In genomic region chr5:138539791-138540190, GRCh38 we compare ENCODE assay signal across 20 cellular contexts. TPM values are rescaled to one million over a fixed set of nuclear protein-coding genes. Genes with fewer than 3 reads are reported as not detected.
A peak's percentile ranks its signal among the peaks of the same experiment; 100 is the strongest.
DNase-seq lines count a peak whose midpoint lies in the region; ATAC-seq, FAIRE-seq and TF ChIP-seq lines count a peak whose summit lies in the region.
"Had no signal": no experiment of that assay in that cellular context is flagged by ENCODE, and none has a peak within 500 bp of the region (broad histone marks: within the 10 kb centered on the region; RNA-seq: fewer than 3 reads in every experiment).

No MANE protein-coding gene starts in this region.

- peak overlapping the region in 2 of 4 donors; percentile 38 to 98 for H3K4me3 Mint-ChIP-seq in CD4-positive, CD25-positive, alpha-beta regulatory T cell
- H3K4me3 Mint-ChIP-seq in T-cell: peak overlapping the region in 1 of 3 donors; percentile 94

- no peaks in the 10 kb centered on the region for H3K9me3 Mint-ChIP-seq in CD4-positive, CD25-positive, alpha-beta regulatory T cell
- no peaks in the 10 kb centered on the region for H3K9me3 Mint-ChIP-seq in T-cell
- H3K9me3 Mint-ChIP-seq: central memory CD8-positive, alpha-beta T cell; IgD-negative memory B cell had no signal

- H3K36me3 ChIP-seq in CD4-positive, CD25-positive, alpha-beta regulatory T cell (ENCODE audit: control insufficient read depth, insufficient read depth, low read length): peaks cover 6% of the 10 kb centered on the region
- H3K36me3 ChIP-seq in Karpas-422 (ENCODE audit: insufficient read depth, low read length) (peaks cover 41% of the 10 kb centered on the region), GM12878 (ENCODE audit: control insufficient read depth in 2 of 2, insufficient read depth in 2 of 2, low read length in 1 of 2) (peaks cover 1 to 4% of the 10 kb centered on the region in 2 experiments; a peak in 3 of 4 replicates), neutrophil (peaks cover 7% of the 10 kb centered on the region), ovary (no peaks in the 10 kb centered on the region)

- FAIRE-seq in GM12878 (lab: Jason Lieb, UNC): no peak
- FAIRE-seq: endometrium, GM12892 had no signal

- peaks cover 15% of the 10 kb centered on the region for H3K36me3 Mint-ChIP-seq in CD4-positive, CD25-positive, alpha-beta regulatory T cell
- peaks cover 5% of the 10 kb centered on the region for H3K36me3 Mint-ChIP-seq in T-cell

- no peak for ATAC-seq in CD4-positive, CD25-positive, alpha-beta regulatory T cell (ENCODE audit: low read depth in 2 of 2)
- ATAC-seq in GM12878: no peak
- ATAC-seq in T-cell (replicated peaks in 1 of 4): no peak
- ATAC-seq: HCT116 had no signal

- SMC1A ChIA-PET in GM12878 (lab: Charles Lee; ENCODE audit: uncharacterized antibody, unreplicated experiment): interaction anchor here (0.9 to 1.5 kb wide), 2 partner anchors 10 to 14 kb away, joined by 4 read pairs; no protein-coding TSS in a partner anchor

- no peak overlapping the region for H3K27ac ChIP-seq in CD4-positive, CD25-positive, alpha-beta regulatory T cell (ENCODE audit: insufficient read depth, low read length, poor library complexity, severe bottlenecking)
- H3K27ac ChIP-seq in Karpas-422 (ENCODE audit: low read length): peak overlapping the region; percentile 39
- H3K27ac ChIP-seq in GM12878 (ENCODE audit: control insufficient read depth, insufficient read depth): no peak overlapping the region
- H3K27ac ChIP-seq in neutrophil: peak overlapping the region; percentile 99
- no peak overlapping the region for H3K27ac ChIP-seq in ovary
- H3K27ac ChIP-seq: VCaP had no signal

- POLR2A ChIA-PET in GM12878 (lab: Charles Lee): interaction anchor here (0.6 to 1.1 kb wide), 2 partner anchors 15 to 773 kb away, joined by 6 to 7 read pairs; no protein-coding TSS in a partner anchor
- POLR2A ChIA-PET in T-cell (lab: Charles Lee): no interaction called here

- no peaks in the 10 kb centered on the region for H3K27me3 Mint-ChIP-seq in CD4-positive, CD25-positive, alpha-beta regulatory T cell
- H3K27me3 Mint-ChIP-seq in T-cell: no peaks in the 10 kb centered on the region
- H3K27me3 Mint-ChIP-seq: CD4-positive, alpha-beta memory T cell; central memory CD8-positive, alpha-beta T cell; IgD-negative memory B cell had no signal

- no peak overlapping the region for H3K27ac Mint-ChIP-seq in CD4-positive, CD25-positive, alpha-beta regulatory T cell
- no peak overlapping the region for H3K27ac Mint-ChIP-seq in T-cell

- TF ChIP-seq EP300 in GM12878 (IDR thresholded peaks at IDR 0.05; ENCODE audit: borderline replicate concordance in 1 of 2, control insufficient read depth in 1 of 2, low read depth in 2 of 2, low read length in 2 of 2): no peak
- TF ChIP-seq EP300 in ovary (IDR thresholded peaks at IDR 0.05): no peak

- in situ Hi-C loops in GM12878 (cut with MboI): no loop called here

- CTCF ChIA-PET in GM12878 (lab: Yijun Ruan, JAX) (interaction anchor here (0.7 to 1.2 kb wide), 2 partner anchors 8 to 91 kb away, joined by 3 to 5 read pairs; no protein-coding TSS in a partner anchor), T-cell (lab: Charles Lee) (no interaction called here)

- no peaks in the 10 kb centered on the region for H3K9me3 ChIP-seq in CD4-positive, CD25-positive, alpha-beta regulatory T cell (ENCODE audit: control insufficient read depth in 2 of 2, low read length in 2 of 2)
- H3K9me3 ChIP-seq in Karpas-422 (ENCODE audit: low read length) (no peaks in the 10 kb centered on the region), GM12878 (replicated peaks; ENCODE audit: control insufficient read depth, insufficient read depth, low read length) (no peaks in the 10 kb centered on the region), neutrophil (no peaks in the 10 kb centered on the region), ovary (no peaks in the 10 kb centered on the region)
- H3K9me3 ChIP-seq: SK-N-SH had no signal

- peaks cover 93% of the 10 kb centered on the region for H3K79me2 ChIP-seq in Karpas-422 (ENCODE audit: low read length)
- H3K79me2 ChIP-seq in GM12878 (ENCODE audit: control insufficient read depth, insufficient read depth, low read length): peaks cover 82% of the 10 kb centered on the region

- H3K4me1 Mint-ChIP-seq in CD4-positive, CD25-positive, alpha-beta regulatory T cell: peaks cover 41 to 77% (median 67%) of the 10 kb centered on the region in 4 donors
- H3K4me1 Mint-ChIP-seq in T-cell: peaks cover 66 to 72% (median 69%) of the 10 kb centered on the region in 3 donors

- H2AFZ ChIP-seq in Karpas-422 (ENCODE audit: low read length) (no peak overlapping the region), GM12878 (ENCODE audit: control insufficient read depth, low read depth, low read length) (no peak overlapping the region)

- no peak for TF ChIP-seq CTCF in GM12878 (IDR thresholded peaks at IDR 0.05 in 2 of 3, conservative IDR thresholded peaks at IDR 0.05 in 1 of 3; ENCODE audit: control insufficient read depth in 2 of 3, extremely low read depth in 1 of 3, insufficient read depth in 1 of 3, low read depth in 3 of 3, low read length in 3 of 3)
- TF ChIP-seq CTCF in neutrophil (IDR thresholded peaks at IDR 0.05): no peak
- TF ChIP-seq CTCF in ovary (IDR thresholded peaks at IDR 0.05): no peak

- H3K9me2 ChIP-seq in Karpas-422 (replicated peaks; ENCODE audit: insufficient read depth, low read length): no peaks in the 10 kb centered on the region
- H3K9me2 ChIP-seq: SK-N-SH had no signal

- BruUV-seq in GM12878 (replicated peaks; lab: Mats Ljungman, UMichigan): no TSS peak

- no peak for TF ChIP-seq POLR2A in GM12878 (IDR thresholded peaks at IDR 0.05; ENCODE audit: low read depth, low read length)
- no peak for TF ChIP-seq POLR2A in ovary (IDR thresholded peaks at IDR 0.05)

- H3K27me3 ChIP-seq in CD4-positive, CD25-positive, alpha-beta regulatory T cell (ENCODE audit: control insufficient read depth, insufficient read depth, low read length): no peaks in the 10 kb centered on the region
- no peaks in the 10 kb centered on the region for H3K27me3 ChIP-seq in Karpas-422 (ENCODE audit: low read length)
- H3K27me3 ChIP-seq in GM12878 (replicated peaks in 1 of 2; ENCODE audit: control insufficient read depth in 2 of 2, insufficient read depth in 2 of 2, low read length in 1 of 2): no peaks in the 10 kb centered on the region
- H3K27me3 ChIP-seq in neutrophil: no peaks in the 10 kb centered on the region
- H3K27me3 ChIP-seq in ovary: no peaks in the 10 kb centered on the region

- TF ChIP-seq RAD21 in GM12878 (IDR thresholded peaks at IDR 0.05; ENCODE audit: insufficient read depth, low read depth, low read length): no peak

- H3K9ac ChIP-seq in Karpas-422 (ENCODE audit: low read length): no peak overlapping the region
- no peak overlapping the region for H3K9ac ChIP-seq in GM12878 (ENCODE audit: control insufficient read depth, insufficient read depth, low read length)
- H3K9ac ChIP-seq: SK-N-SH had no signal

- DNase-seq in CD4-positive, CD25-positive, alpha-beta regulatory T cell: no peak
- DNase-seq in Karpas-422: no peak
- DNase-seq in GM12878 (ENCODE audit: low read depth, low spot score): no peak
- DNase-seq in NCI-H128 (lab: John Stamatoyannopoulos, UW; ENCODE audit: unreplicated experiment): no peak
- DNase-seq in NCI-H2029 (lab: John Stamatoyannopoulos, UW): no peak
- DNase-seq in T-cell: no peak
- no peak for DNase-seq in ovary
- DNase-seq: CD4-positive, alpha-beta memory T cell; foreskin fibroblast; mesendoderm; NCI-H1105 treated with DMSO at 0.1 percent for 48 hours; nucleus accumbens; SK-N-SH had no signal

- RAD21 ChIA-PET in GM12878 (lab: Charles Lee; ENCODE audit: unreplicated experiment): no interaction called here

- H4K20me1 ChIP-seq in Karpas-422 (ENCODE audit: insufficient read depth, low read depth, low read length) (peaks cover 48% of the 10 kb centered on the region), GM12878 (ENCODE audit: control insufficient read depth, insufficient read depth) (no peaks in the 10 kb centered on the region)

- intact Hi-C loops in GM12878 (cut with micrococcal nuclease; ENCODE audit: unreplicated experiment) (loop anchor here (5.0 kb wide), 1 partner anchor 202 kb away; the partner anchor contains the start of gene FAM53C), ovary (cut with DNase I) (no loop called here)

- H3K4me2 ChIP-seq in Karpas-422 (ENCODE audit: low read depth, low read length, poor library complexity, severe bottlenecking) (peak overlapping the region; percentile 85), GM12878 (ENCODE audit: control insufficient read depth, insufficient read depth) (no peak overlapping the region)

- peaks cover 44% of the 10 kb centered on the region for H3K4me1 ChIP-seq in CD4-positive, CD25-positive, alpha-beta regulatory T cell (ENCODE audit: control insufficient read depth, insufficient read depth, low read length, poor library complexity, severe bottlenecking)
- peaks cover 35% of the 10 kb centered on the region for H3K4me1 ChIP-seq in Karpas-422 (ENCODE audit: low read length)
- peaks cover 15% of the 10 kb centered on the region for H3K4me1 ChIP-seq in GM12878 (ENCODE audit: control insufficient read depth, insufficient read depth, low read length)
- H3K4me1 ChIP-seq in neutrophil (ENCODE audit: control insufficient read depth in 1 of 2, insufficient read depth in 1 of 2, low read depth in 1 of 2, low read length in 1 of 2): peaks cover 71 to 77% of the 10 kb centered on the region in 2 experiments
- H3K4me1 ChIP-seq in ovary (ENCODE audit: insufficient read depth): peaks cover 12% of the 10 kb centered on the region

- peak overlapping the region; percentile 89 for H3K4me3 ChIP-seq in CD4-positive, CD25-positive, alpha-beta regulatory T cell (ENCODE audit: low read depth, low read length)
- H3K4me3 ChIP-seq in Karpas-422 (ENCODE audit: low read length) (peak overlapping the region; percentile 92; the same call in 1 of the 2 replicates), GM12878 (peak overlapping the region; percentile 99; the same call in 1 of the 2 replicates), neutrophil (ENCODE audit: low read depth in 1 of 2, low read length in 1 of 2) (no peak overlapping the region), ovary (no peak overlapping the region)

RNA-seq across cellular contexts. Expression of gene ETF1, which starts 3.2 kb away (rescaled TPM):
- total RNA-seq in CD4-positive, CD25-positive, alpha-beta regulatory T cell: 170 TPM
- 10 to 100 TPM; 25.9 to 44.3 (median 32.5) TPM for polyA plus RNA-seq in CD4-positive, CD25-positive, alpha-beta regulatory T cell
- total RNA-seq in Karpas-422 (2014; rRNA removed; shearing (Covaris generic); ENCODE audit: low replicate concordance): 52.1 and 100 TPM in 2 replicates
- 30.4 and 34.7 TPM in 2 replicates for total RNA-seq in GM12878 (2013; cell fraction: nucleolus; rRNA removed)
- 98.2 and 109 TPM in 2 replicates for total RNA-seq in GM12878 (2014; rRNA removed)
- 110 and 128 TPM in 2 replicates for total RNA-seq in GM12878 (2014; rRNA removed; fragmentation: Illumina TruSeq; extraction: Trizol)
- 130 and 138 TPM in 2 replicates for total RNA-seq in GM12878 (2021)
- 45.0 TPM for polyA plus RNA-seq in GM12878 (2011; ENCODE audit: low read depth)
- 77.4 and 106 TPM in 2 replicates for polyA plus RNA-seq in GM12878 (2011; rRNA removed)
- polyA plus RNA-seq in GM12878 (2011; cell fraction: cytosol; rRNA removed): 38.1 and 39.0 TPM in 2 replicates
- polyA plus RNA-seq in GM12878 (2011; cell fraction: nucleus; rRNA removed): 31.6 and 37.7 TPM in 2 replicates
- polyA plus RNA-seq in GM12878 (2012): 51.8 and 57.1 TPM in 2 replicates
- polyA plus RNA-seq in GM12878 (2014; fragmentation: Illumina TruSeq; extraction: Trizol): 145 and 187 TPM in 2 replicates
- polyA plus RNA-seq in GM12878 (2014; fragmentation: Nextera tagmentation; extraction: Ambion mirVana): 10 to 100 TPM; 29.8 to 44.9 TPM
- 84.5 and 123 TPM in 2 replicates for polyA plus RNA-seq in GM12878 (2014; rRNA removed)
- 100 to 1,000 TPM; 106 to 111 TPM for polyA plus RNA-seq in GM12878 (2016; fragmentation: Nextera tagmentation; extraction: Ambion mirVana)
- 72.4 and 95.8 TPM in 2 replicates for polyA minus RNA-seq in GM12878 (2011; rRNA and poly(A)+ RNA removed)
- polyA minus RNA-seq in GM12878 (2011; cell fraction: cytosol; rRNA and poly(A)+ RNA removed): 24.5 and 33.8 TPM in 2 replicates
- 15.0 and 19.1 TPM in 2 replicates for polyA minus RNA-seq in GM12878 (2011; cell fraction: nucleus; rRNA and poly(A)+ RNA removed)
- total RNA-seq in T-cell: 100 to 1,000 TPM in 1 of 5 donors, 10 to 100 TPM in 4; 40.1 to 115 (median 43.2) TPM
- total RNA-seq in ovary: 100 to 1,000 TPM in 1 of 7 donors, 10 to 100 TPM in 6; 41.3 to 106 (median 68.3) TPM
- polyA plus RNA-seq in ovary: 10 to 100 TPM; 29.3 to 70.0 TPM

RNA-seq across cellular contexts. Expression of gene HSPA9, which starts 35.4 kb away (rescaled TPM):
- total RNA-seq in CD4-positive, CD25-positive, alpha-beta regulatory T cell: 276 TPM
- polyA plus RNA-seq in CD4-positive, CD25-positive, alpha-beta regulatory T cell: 100 to 1,000 TPM; 113 to 129 (median 121) TPM
- total RNA-seq in Karpas-422 (2014; rRNA removed; shearing (Covaris generic); ENCODE audit: low replicate concordance): 269 and 293 TPM in 2 replicates
- 198 and 218 TPM in 2 replicates for total RNA-seq in GM12878 (2013; cell fraction: nucleolus; rRNA removed)
- total RNA-seq in GM12878 (2014; rRNA removed) (412 and 440 TPM in 2 replicates), GM12878 (2014; rRNA removed; fragmentation: Illumina TruSeq; extraction: Trizol) (386 and 395 TPM in 2 replicates), GM12878 (2021) (307 and 347 TPM in 2 replicates), T-cell (100 to 1,000 TPM; 148 to 299 (median 162) TPM), ovary (100 to 1,000 TPM; 147 to 340 (median 180) TPM)
- 185 TPM for polyA plus RNA-seq in GM12878 (2011; ENCODE audit: low read depth)
- polyA plus RNA-seq in GM12878 (2011; rRNA removed) (253 and 311 TPM in 2 replicates), GM12878 (2014; fragmentation: Illumina TruSeq; extraction: Trizol) (357 and 449 TPM in 2 replicates), GM12878 (2014; fragmentation: Nextera tagmentation; extraction: Ambion mirVana) (100 to 1,000 TPM; 145 to 294 TPM), GM12878 (2014; rRNA removed) (329 and 337 TPM in 2 replicates), GM12878 (2016; fragmentation: Nextera tagmentation; extraction: Ambion mirVana) (100 to 1,000 TPM; 440 to 455 TPM), ovary (100 to 1,000 TPM in 1 of 2 donors, 10 to 100 TPM in 1; 85.4 to 220 TPM)
- 199 and 201 TPM in 2 replicates for polyA plus RNA-seq in GM12878 (2011; cell fraction: cytosol; rRNA removed)
- polyA plus RNA-seq in GM12878 (2011; cell fraction: nucleus; rRNA removed): 151 and 212 TPM in 2 replicates
- 147 and 164 TPM in 2 replicates for polyA plus RNA-seq in GM12878 (2012)
- 326 and 330 TPM in 2 replicates for polyA minus RNA-seq in GM12878 (2011; rRNA and poly(A)+ RNA removed)
- 143 and 157 TPM in 2 replicates for polyA minus RNA-seq in GM12878 (2011; cell fraction: cytosol; rRNA and poly(A)+ RNA removed)
- 87.9 and 144 TPM in 2 replicates for polyA minus RNA-seq in GM12878 (2011; cell fraction: nucleus; rRNA and poly(A)+ RNA removed)

Comparison
In these comparisons a context has a peak if more than half of its experiments do, and no peak if none do; other contexts are left out.
1. H3K27ac ChIP-seq: peak in Karpas-422 (single experiment) and neutrophil (single experiment); none in CD4-positive, CD25-positive, alpha-beta regulatory T cell (single experiment), GM12878 (single experiment) and ovary (0 of 2).
2. H3K4me3 ChIP-seq: peak in CD4-positive, CD25-positive, alpha-beta regulatory T cell (single experiment), Karpas-422 (single experiment) and GM12878 (single experiment); none in neutrophil (0 of 2) and ovary (single experiment).